In the genomic region with DNA sequence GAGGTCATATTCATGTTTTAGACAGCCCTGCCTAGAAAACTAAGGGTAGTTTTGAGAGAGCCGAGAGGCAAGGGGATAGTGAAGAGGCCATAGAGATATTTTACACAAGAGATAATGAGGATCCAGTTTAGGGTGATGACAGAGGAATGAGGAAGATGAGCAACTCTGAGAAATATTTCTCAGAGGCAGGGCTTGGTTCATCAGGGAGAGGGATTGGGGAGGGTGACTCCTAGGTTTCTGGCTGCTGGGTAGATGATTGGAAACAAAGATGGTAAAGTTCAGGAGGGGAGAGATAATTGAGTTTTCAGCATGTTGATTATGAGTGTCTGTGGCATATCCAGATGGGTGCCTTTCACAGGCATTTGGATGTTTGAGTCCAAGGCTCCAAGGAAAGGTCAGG, we compare ENCODE assay signal across 13 cellular contexts. TPM values are rescaled to one million over a fixed set of nuclear protein-coding genes. Genes with fewer than 3 reads are reported as not detected.
DNase-seq lines count a peak whose midpoint lies in the region; FAIRE-seq and TF ChIP-seq lines count a peak whose summit lies in the region.
"Had no signal": no experiment of that assay in that cellular context is flagged by ENCODE, and none has a peak within 500 bp of the region (broad histone marks: within the 10 kb centered on the region; RNA-seq: fewer than 3 reads in every experiment).

No MANE protein-coding gene starts in this region.

- intact Hi-C loops in activated T-helper 2 cell treated with anti-CD3 and anti-CD28 coated beads, Interferon-gamma antibody, Interleukin-2, Interleukin-4, amounts not matched to agents 10 μg/mL and 5 μg/mL and 100 μg/mL, durations not matched to agents 14 hours and 24 hours and 36 hours (cut with micrococcal nuclease), result no loop called here
- intact Hi-C loops in stomach (cut with DNase I; ENCODE audit: low total_unique reads), result no loop called here

- H3K4me3 ChIP-seq in muscle layer of duodenum (ENCODE audit: low read depth in 1 of 2, low read length in 2 of 2), result no peak overlapping the region
- H3K4me3 ChIP-seq in stomach, result no peak overlapping the region

- H3K4me1 Mint-ChIP-seq in activated T-helper 2 cell treated with anti-CD3 and anti-CD28 coated beads, Interferon-gamma antibody, Interleukin-2, Interleukin-4, amounts not matched to agents 10 μg/mL and 5 μg/mL and 100 μg/mL, durations not matched to agents 14 hours and 24 hours and 36 hours (ENCODE audit: low read depth), result peaks cover 62% of the 10 kb centered on the region

- H3K4me1 ChIP-seq in muscle layer of duodenum (ENCODE audit: control insufficient read depth in 1 of 2, insufficient read depth in 2 of 2, low read length in 2 of 2), result peaks cover 23 to 55% of the 10 kb centered on the region in 2 donors
- H3K4me1 ChIP-seq in stomach, result peaks cover 50 to 81% (median 67%) of the 10 kb centered on the region in 4 donors

- DNase-seq in AG20443 (ENCODE audit: low spot score) (peak; percentile 70), GM04503 (ENCODE audit: low read depth) (peak; percentile 60), NCI-H2081 treated with DMSO at 0.1 percent for 48 hours (lab: John Stamatoyannopoulos, UW) (no peak), GM20000 (ENCODE audit: low spot score) (no peak), urothelium cell line (ENCODE audit: low spot score) (no peak), stomach (no peak)
- DNase-seq in activated T-helper 2 cell treated with anti-CD3 and anti-CD28 coated beads, Interferon-gamma antibody, Interleukin-2, Interleukin-4, amounts not matched to agents 10 μg/mL and 5 μg/mL and 100 μg/mL, durations not matched to agents 14 hours and 24 hours and 36 hours (ENCODE audit: low spot score), result no peak
- DNase-seq: DMS53; endodermal cell; NCI-H2107; stimulated activated naive CD4-positive, alpha-beta T cell treated with Interleukin-2 at 50 U/mL for 16 hours; WERI-Rb-1 had no signal

- peak overlapping the region; percentile 13 for H3K27ac Mint-ChIP-seq in activated T-helper 2 cell treated with anti-CD3 and anti-CD28 coated beads, Interferon-gamma antibody, Interleukin-2, Interleukin-4, amounts not matched to agents 10 μg/mL and 5 μg/mL and 100 μg/mL, durations not matched to agents 14 hours and 24 hours and 36 hours

- H3K9me3 ChIP-seq in muscle layer of duodenum (ENCODE audit: control insufficient read depth in 1 of 2, low read length in 2 of 2) (no peaks in the 10 kb centered on the region), stomach (no peaks in the 10 kb centered on the region)

- no peak for TF ChIP-seq EP300 in stomach (IDR thresholded peaks at IDR 0.05)

- no peak for TF ChIP-seq CTCF in GM20000 (IDR thresholded peaks at IDR 0.05; ENCODE audit: extremely low read depth, missing control alignments)
- TF ChIP-seq CTCF in stomach (IDR thresholded peaks at IDR 0.05), result no peak

- H3K27ac ChIP-seq in muscle layer of duodenum (ENCODE audit: low read length) (peak overlapping the region; percentile 43), stomach (peak overlapping the region in 2 of 5 donors; percentile 23)
- H3K27ac ChIP-seq: WERI-Rb-1 had no signal

- FAIRE-seq in urothelium cell line (lab: Jason Lieb, UNC), result no peak

- H3K27me3 Mint-ChIP-seq in activated T-helper 2 cell treated with anti-CD3 and anti-CD28 coated beads, Interferon-gamma antibody, Interleukin-2, Interleukin-4, amounts not matched to agents 10 μg/mL and 5 μg/mL and 100 μg/mL, durations not matched to agents 14 hours and 24 hours and 36 hours (ENCODE audit: low read depth), result no peaks in the 10 kb centered on the region

- no peak for TF ChIP-seq POLR2A in stomach (IDR thresholded peaks at IDR 0.05)

- H3K27me3 ChIP-seq in muscle layer of duodenum (ENCODE audit: low read depth, low read length) (no peaks in the 10 kb centered on the region), stomach (no peaks in the 10 kb centered on the region)

- 80 to 92% (median 90%) methylated on average over 1 of the region's 1 CpG for WGBS in stomach, 5 donors

- peaks cover 40% of the 10 kb centered on the region for H3K36me3 Mint-ChIP-seq in activated T-helper 2 cell treated with anti-CD3 and anti-CD28 coated beads, Interferon-gamma antibody, Interleukin-2, Interleukin-4, amounts not matched to agents 10 μg/mL and 5 μg/mL and 100 μg/mL, durations not matched to agents 14 hours and 24 hours and 36 hours (ENCODE audit: low read depth)

- no peak overlapping the region for H3K4me3 Mint-ChIP-seq in activated T-helper 2 cell treated with anti-CD3 and anti-CD28 coated beads, Interferon-gamma antibody, Interleukin-2, Interleukin-4, amounts not matched to agents 10 μg/mL and 5 μg/mL and 100 μg/mL, durations not matched to agents 14 hours and 24 hours and 36 hours (ENCODE audit: low read depth)
- H3K4me3 Mint-ChIP-seq: endodermal cell had no signal

- H3K36me3 ChIP-seq in muscle layer of duodenum (ENCODE audit: control insufficient read depth in 1 of 2, insufficient read depth in 2 of 2, low read length in 2 of 2) (peaks cover 9% of the 10 kb centered on the region in 2 donors), stomach (peaks cover 10 to 16% (median 16%) of the 10 kb centered on the region in 4 donors)

- no peaks in the 10 kb centered on the region for H3K9me3 Mint-ChIP-seq in activated T-helper 2 cell treated with anti-CD3 and anti-CD28 coated beads, Interferon-gamma antibody, Interleukin-2, Interleukin-4, amounts not matched to agents 10 μg/mL and 5 μg/mL and 100 μg/mL, durations not matched to agents 14 hours and 24 hours and 36 hours
- H3K9me3 Mint-ChIP-seq: endodermal cell had no signal

RNA-seq across cellular contexts. Expression of a gene that starts 7.3 kb away (rescaled TPM):
- 243 and 245 TPM in 2 replicates for total RNA-seq in activated T-helper 2 cell treated with anti-CD3 and anti-CD28 coated beads, Interferon-gamma antibody, Interleukin-2, Interleukin-4, amounts not matched to agents 10 μg/mL and 5 μg/mL and 100 μg/mL, durations not matched to agents 14 hours and 24 hours and 36 hours
- 100 to 1,000 TPM in 4 of 5 donors, 10 to 100 TPM in 1; 89.2 to 329 (median 206) TPM for total RNA-seq in stomach
- 100 to 1,000 TPM; 439 to 738 (median 639) TPM for polyA plus RNA-seq in stomach

RNA-seq across cellular contexts. Expression of a gene that starts 21.6 kb away (rescaled TPM):
- 396 and 397 TPM in 2 replicates for total RNA-seq in activated T-helper 2 cell treated with anti-CD3 and anti-CD28 coated beads, Interferon-gamma antibody, Interleukin-2, Interleukin-4, amounts not matched to agents 10 μg/mL and 5 μg/mL and 100 μg/mL, durations not matched to agents 14 hours and 24 hours and 36 hours
- 100 to 1,000 TPM; 148 to 525 (median 249) TPM for total RNA-seq in stomach
- polyA plus RNA-seq in stomach, result 100 to 1,000 TPM; 239 to 630 (median 421) TPM

RNA-seq across cellular contexts. Expression of a gene that starts 49.5 kb away (rescaled TPM):
- 0.62 and 2.4 TPM in 2 replicates for total RNA-seq in activated T-helper 2 cell treated with anti-CD3 and anti-CD28 coated beads, Interferon-gamma antibody, Interleukin-2, Interleukin-4, amounts not matched to agents 10 μg/mL and 5 μg/mL and 100 μg/mL, durations not matched to agents 14 hours and 24 hours and 36 hours
- 10 to 100 TPM in 3 of 5 donors, 1 to 10 TPM in 2; 2.9 to 37.9 (median 12.3) TPM for total RNA-seq in stomach
- polyA plus RNA-seq in stomach, result 1 to 10 TPM; 1.2 to 2.9 (median 1.4) TPM

Comparison
In these comparisons a context has a peak if more than half of its experiments do, and no peak if none do; other contexts are left out.
1. DNase-seq: peak in AG20443 (single experiment) and GM04503 (single experiment); none in activated T-helper 2 cell treated with anti-CD3 and anti-CD28 coated beads, Interferon-gamma antibody, Interleukin-2, Interleukin-4, amounts not matched to agents 10 μg/mL and 5 μg/mL and 100 μg/mL, durations not matched to agents 14 hours and 24 hours and 36 hours (single experiment), NCI-H2081 treated with DMSO at 0.1 percent for 48 hours (single experiment), GM20000 (single experiment), urothelium cell line (single experiment) and stomach (single experiment).